23 cellular contexts compared by ENCODE assay signal in the genomic region with DNA sequence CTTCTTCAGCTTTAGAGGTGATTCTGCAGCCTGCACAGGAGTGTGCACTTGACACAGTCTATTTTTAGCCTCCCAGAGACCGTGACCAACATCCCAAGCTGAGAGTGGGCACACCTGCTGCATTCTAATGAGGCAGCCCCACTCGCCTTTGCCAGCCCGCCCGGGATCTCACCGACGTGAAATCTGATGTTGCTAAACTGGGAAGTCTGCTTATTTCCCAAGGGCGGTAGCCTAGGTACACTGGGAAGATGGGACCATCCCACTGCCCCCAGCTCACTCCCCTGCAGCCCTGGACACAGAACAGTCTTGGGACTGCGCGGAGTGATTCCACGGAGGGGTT. TPM values are rescaled to one million over a fixed set of nuclear protein-coding genes. Genes with fewer than 3 reads are reported as not detected.
A peak's percentile ranks its signal among the peaks of the same experiment; 100 is the strongest.
DNase-seq lines count a peak whose midpoint lies in the region; TF ChIP-seq lines count a peak whose summit lies in the region.
"Had no signal": no experiment of that assay in that cellular context is flagged by ENCODE, and none has a peak within 500 bp of the region (broad histone marks: within the 10 kb centered on the region; RNA-seq: fewer than 3 reads in every experiment).

No MANE protein-coding gene starts in this region.

- H3K9me3 Mint-ChIP-seq in MCF 10A (ENCODE audit: unreplicated experiment): no peaks in the 10 kb centered on the region
- H3K9me3 Mint-ChIP-seq: activated B cell treated with CpG ODN at 0.5 μM for 24 hours; activated CD4-positive, alpha-beta memory T cell treated with anti-CD3 and anti-CD28 coated beads for 36 hours; brain; memory B cell; stimulated activated memory B cell treated with anti-CD40 and anti-IgM and Interleukin-4, amounts not matched to agents 10 μg/mL and 1 μg/mL and 100 μg/mL, for 72 hours had no signal

- H3K4me3 ChIP-seq in MG63: no peak overlapping the region
- H3K4me3 ChIP-seq: coronary artery, smooth muscle cell, suprapubic skin had no signal

- TF ChIP-seq CTCF in MCF 10A (IDR thresholded peaks at IDR 0.05; ENCODE audit: unreplicated experiment): no peak

- intact Hi-C loops in MCF 10A (cut with micrococcal nuclease): no loop called here

- no peaks in the 10 kb centered on the region for H3K36me3 Mint-ChIP-seq in MCF 10A (ENCODE audit: insufficient read depth, unreplicated experiment)
- H3K36me3 Mint-ChIP-seq: activated CD4-positive, alpha-beta memory T cell treated with anti-CD3 and anti-CD28 coated beads for 36 hours; brain; memory B cell; stimulated activated memory B cell treated with anti-CD40 and anti-IgM and Interleukin-4, amounts not matched to agents 10 μg/mL and 1 μg/mL and 100 μg/mL, for 72 hours had no signal

- no peak overlapping the region for H3K4me3 Mint-ChIP-seq in MCF 10A (ENCODE audit: unreplicated experiment)
- H3K4me3 Mint-ChIP-seq: activated B cell treated with CpG ODN at 0.5 μM for 24 hours; activated CD4-positive, alpha-beta memory T cell treated with anti-CD3 and anti-CD28 coated beads for 36 hours; memory B cell; stimulated activated memory B cell treated with anti-CD40 and anti-IgM and Interleukin-4, amounts not matched to agents 10 μg/mL and 1 μg/mL and 100 μg/mL, for 72 hours had no signal

- DNase-seq in COLO668 (lab: John Stamatoyannopoulos, UW; ENCODE audit: unreplicated experiment) (peak; percentile 70), G401 (ENCODE audit: low spot score) (peak; percentile 47), NCI-H2227 (lab: John Stamatoyannopoulos, UW; ENCODE audit: unreplicated experiment) (peak; percentile 17), cerebellum (ENCODE audit: low spot score) (peak; percentile 30), ureter (ENCODE audit: low spot score) (no peak), MCF 10A (ENCODE audit: unreplicated experiment) (no peak), MG63 (no peak), HuH-7 (ENCODE audit: low spot score) (no peak)
- DNase-seq: activated B cell treated with CpG ODN at 0.5 μM for 24 hours; activated CD4-positive, alpha-beta memory T cell treated with anti-CD3 and anti-CD28 coated beads for 36 hours; activated gamma-delta T cell treated with Interleukin-2 at 50 U/mL for 16 hours; T1000 had no signal

- in situ Hi-C loops in G401 (cut with HindIII; ENCODE audit: low sequenced_read_pairs): no loop called here

- H3K4me1 Mint-ChIP-seq in MCF 10A (ENCODE audit: insufficient read depth, unreplicated experiment): no peaks in the 10 kb centered on the region
- H3K4me1 Mint-ChIP-seq: activated B cell treated with CpG ODN at 0.5 μM for 24 hours; memory B cell; stimulated activated memory B cell treated with anti-CD40 and anti-IgM and Interleukin-4, amounts not matched to agents 10 μg/mL and 1 μg/mL and 100 μg/mL, for 72 hours had no signal

- H3K9me3 ChIP-seq in MG63: no peaks in the 10 kb centered on the region
- H3K9me3 ChIP-seq: suprapubic skin had no signal

- H3K27me3 ChIP-seq in MG63: no peaks in the 10 kb centered on the region

- no peak overlapping the region for H3K27ac Mint-ChIP-seq in MCF 10A (ENCODE audit: low read depth, unreplicated experiment)
- H3K27ac Mint-ChIP-seq: activated B cell treated with CpG ODN at 0.5 μM for 24 hours; activated CD4-positive, alpha-beta memory T cell treated with anti-CD3 and anti-CD28 coated beads for 36 hours; memory B cell; stimulated activated memory B cell treated with anti-CD40 and anti-IgM and Interleukin-4, amounts not matched to agents 10 μg/mL and 1 μg/mL and 100 μg/mL, for 72 hours had no signal

- peaks cover 15% of the 10 kb centered on the region for H3K27me3 Mint-ChIP-seq in MCF 10A (ENCODE audit: insufficient read depth, unreplicated experiment)

- BruUV-seq in MCF 10A (replicated peaks; lab: Mats Ljungman, UMichigan): no TSS peak

- H3K36me3 ChIP-seq in MG63: no peaks in the 10 kb centered on the region
- H3K36me3 ChIP-seq: suprapubic skin had no signal

- CTCF ChIA-PET in MCF 10A (lab: Yijun Ruan, JAX): interaction anchor here (1.0 to 3.7 kb wide), 2 partner anchors 22 to 238 kb away, joined by 3 to 10 read pairs; no protein-coding TSS in a partner anchor

- POLR2A ChIA-PET in MCF 10A (lab: Yijun Ruan, JAX): no interaction called here

RNA-seq across cellular contexts. Expression of a gene that starts 47.7 kb away (rescaled TPM):
- not detected in 2 replicates for total RNA-seq in G401 (2014; rRNA removed; shearing (Covaris generic))
- 10.1 TPM for total RNA-seq in cerebellum
- not detected for total RNA-seq in ureter
- total RNA-seq in MCF 10A (2022): 0.05 and 0.54 TPM in 2 replicates
- not detected in 2 replicates for total RNA-seq in MG63 (2014; rRNA removed; shearing (Covaris generic); ENCODE audit: low replicate concordance)
- total RNA-seq: activated B cell treated with CpG ODN at 0.5 μM for 24 hours; activated CD4-positive, alpha-beta memory T cell treated with anti-CD3 and anti-CD28 coated beads for 36 hours; fibroblast of lung; HT1080; kidney epithelial cell; renal cortical epithelial cell; RPMI7951; smooth muscle cell; suprapubic skin had no signal

Comparison
In these comparisons a context has a peak if more than half of its experiments do, and no peak if none do; other contexts are left out.
1. DNase-seq: peak in COLO668 (single experiment), G401 (single experiment), NCI-H2227 (single experiment) and cerebellum (single experiment); none in ureter (single experiment), MCF 10A (single experiment), MG63 (single experiment) and HuH-7 (single experiment).